Comparison of ENCODE assay signal across 8 cellular contexts in genomic region chr20:25390538-25391528, GRCh38. TPM values are rescaled to one million over a fixed set of nuclear protein-coding genes. Genes with fewer than 3 reads are reported as not detected.
A peak's percentile ranks its signal among the peaks of the same experiment; 100 is the strongest.
DNase-seq lines count a peak whose midpoint lies in the region; ATAC-seq and TF ChIP-seq lines count a peak whose summit lies in the region.

ABHD12 (minus strand) TSS chr20:25390835; CDS start chr20:25390703, 132 bp downstream.

- ATAC-seq in stimulated activated naive CD8-positive, alpha-beta T cell treated with anti-CD3 and anti-CD28 coated beads, Interleukin-15, Interleukin-2, amounts not matched to agents 100 U/mL and 50 U/mL, for 24 hours: peak; percentile 97

- peaks cover 8% of the 10 kb centered on the region for H3K4me1 Mint-ChIP-seq in nephron

- DNase-seq in G401 (ENCODE audit: low spot score): peak; percentile 92
- peak; percentile 91 to 96 for DNase-seq in HAP-1 (ENCODE audit: low spot score in 2 of 2)
- peak; percentile 95 for DNase-seq in MG63
- DNase-seq in SHP77 (lab: John Stamatoyannopoulos, UW): peak; percentile 96 to 99
- peak; percentile 93 for DNase-seq in activated effector memory CD4-positive, alpha-beta T cell treated with Interleukin-2 at 50 U/mL for 16 hours
- DNase-seq in fibroblast of the aortic adventitia (ENCODE audit: low read depth): peak; percentile 93
- peak; percentile 96 for DNase-seq in stimulated activated naive CD8-positive, alpha-beta T cell treated with anti-CD3 and anti-CD28 coated beads, Interleukin-15, Interleukin-2, amounts not matched to agents 100 U/mL and 50 U/mL, for 24 hours

- H3K36me3 ChIP-seq in HAP-1 (replicated peaks) (no peaks in the 10 kb centered on the region; the same call in 1 of the 2 replicates), MG63 (no peaks in the 10 kb centered on the region; the same call in 1 of the 2 replicates)

- peaks cover 4% of the 10 kb centered on the region for H3K4me1 ChIP-seq in HAP-1

- no peak for TF ChIP-seq CTCF in fibroblast of the aortic adventitia (IDR thresholded peaks at IDR 0.05; ENCODE audit: insufficient read depth, low read length)
- no peak for TF ChIP-seq CTCF in nephron (IDR thresholded peaks at IDR 0.05; ENCODE audit: unreplicated experiment in 3 of 3)

- H3K27ac Mint-ChIP-seq in nephron: peak within 1 kb of the TSS; percentile 77 to 95 (median 93)

- H3K36me3 Mint-ChIP-seq in nephron (ENCODE audit: low read depth): peaks cover 9% of the 10 kb centered on the region

- in situ Hi-C loops in G401 (cut with HindIII; ENCODE audit: low sequenced_read_pairs) (no loop called here), HAP-1 (cut with MboI; ENCODE audit: low sequenced_read_pairs) (no loop called here)

- H3K4me3 ChIP-seq in HAP-1: peak within 1 kb of the TSS; percentile 94
- H3K4me3 ChIP-seq in MG63: peak within 1 kb of the TSS; percentile 81
- H3K4me3 ChIP-seq in fibroblast of the aortic adventitia (ENCODE audit: low read depth, low read length): peak within 1 kb of the TSS; percentile 81

- H3K4me3 Mint-ChIP-seq in nephron: peak within 1 kb of the TSS; percentile 89 to 94 (median 92)

- H3K27me3 Mint-ChIP-seq in nephron (ENCODE audit: low read depth): no peaks in the 10 kb centered on the region

- H3K27me3 ChIP-seq in HAP-1 (ENCODE audit: low read depth) (no peaks in the 10 kb centered on the region), MG63 (no peaks in the 10 kb centered on the region)

- H3K9me3 Mint-ChIP-seq in nephron: no peaks in the 10 kb centered on the region

- no peaks in the 10 kb centered on the region for H3K9me3 ChIP-seq in HAP-1
- no peaks in the 10 kb centered on the region for H3K9me3 ChIP-seq in MG63

RNA-seq across cellular contexts. Expression of gene ABHD12, which starts in this region (rescaled TPM):
- total RNA-seq in G401 (2014; rRNA removed; shearing (Covaris generic)): 22.3 and 42.9 TPM in 2 replicates
- 7.1 and 15.9 TPM in 2 replicates for total RNA-seq in MG63 (2014; rRNA removed; shearing (Covaris generic); ENCODE audit: low replicate concordance)
- 24.0 and 25.9 TPM in 2 replicates for total RNA-seq in fibroblast of the aortic adventitia (ENCODE audit: low replicate concordance)

Comparison
In these comparisons a context has a peak if more than half of its experiments do, and no peak if none do; other contexts are left out.
1. Peak in every context shown above with its lines: DNase-seq, ATAC-seq and H3K4me3 ChIP-seq.